Comparison of ENCODE assay signal across 1 cellular context in genomic region chr12:122830517-122831214, GRCh38.
TF ChIP-seq lines count a peak whose summit lies in the region.

No MANE protein-coding gene starts in this region.

TF ChIP-seq in HepG2, 621 proteins besides CTCF, POLR2A, EP300 and RAD21 (continued from another document):
- TF ChIP-seq, protein P1, sequence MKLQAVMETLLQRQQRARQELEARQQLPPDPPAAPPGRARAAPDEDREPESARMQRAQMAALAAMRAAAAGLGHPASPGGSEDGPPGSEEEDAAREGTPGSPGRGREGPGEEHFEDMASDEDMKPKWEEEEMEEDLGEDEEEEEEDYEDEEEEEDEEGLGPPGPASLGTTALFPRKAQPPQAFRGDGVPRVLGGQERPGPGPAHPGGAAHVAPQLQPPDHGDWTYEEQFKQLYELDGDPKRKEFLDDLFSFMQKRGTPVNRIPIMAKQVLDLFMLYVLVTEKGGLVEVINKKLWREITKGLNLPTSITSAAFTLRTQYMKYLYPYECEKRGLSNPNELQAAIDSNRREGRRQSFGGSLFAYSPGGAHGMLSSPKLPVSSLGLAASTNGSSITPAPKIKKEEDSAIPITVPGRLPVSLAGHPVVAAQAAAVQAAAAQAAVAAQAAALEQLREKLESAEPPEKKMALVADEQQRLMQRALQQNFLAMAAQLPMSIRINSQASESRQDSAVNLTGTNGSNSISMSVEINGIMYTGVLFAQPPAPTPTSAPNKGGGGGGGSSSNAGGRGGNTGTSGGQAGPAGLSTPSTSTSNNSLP (IDR thresholded peaks at IDR 0.05; ENCODE audit: low read depth, low read length), result 0 out of 2 replicates have a peak, but pooled peaks have one; percentile 31
- TF ChIP-seq BHLHE40 (IDR thresholded peaks at IDR 0.05; ENCODE audit: low read length), result 0 out of 2 replicates have a peak, but pooled peaks have one; percentile 5
- TF ChIP-seq CEBPB (IDR thresholded peaks at IDR 0.05; ENCODE audit: borderline replicate concordance, low read depth, low read length), result peak; percentile 57; the same call in 1 of the 2 replicates
- TF ChIP-seq ZKSCAN1 (IDR thresholded peaks at IDR 0.05; ENCODE audit: low read length), result peak; percentile 78
- peak in 1 of 2 experiments; percentile 35; a peak in 1 of 4 replicates for TF ChIP-seq ATF4 (CRISPR knock-in tag; IDR thresholded peaks at IDR 0.05)
- no peak for TF ChIP-seq THAP11 (CRISPR knock-in tag; IDR thresholded peaks at IDR 0.05)
- peak; percentile 41; the same call in 1 of the 2 replicates for TF ChIP-seq TBX3 (IDR thresholded peaks at IDR 0.05; ENCODE audit: borderline replicate concordance)
- no peak for TF ChIP-seq EEA1 (CRISPR knock-in tag; IDR thresholded peaks at IDR 0.05; ENCODE audit: borderline replicate concordance)
- TF ChIP-seq RARG (CRISPR knock-in tag; IDR thresholded peaks at IDR 0.05; ENCODE audit: low read depth), result no peak
- TF ChIP-seq KDM1A (CRISPR knock-in tag; IDR thresholded peaks at IDR 0.05), result peak; percentile 72; the same call in 1 of the 2 replicates
- 0 out of 2 replicates have a peak, but pooled peaks have one; percentile 12 for TF ChIP-seq CREB1 (IDR thresholded peaks at IDR 0.05)
- TF ChIP-seq CREB1 (CRISPR knock-in tag; IDR thresholded peaks at IDR 0.05), result no peak
- TF ChIP-seq ZNF30 (CRISPR knock-in tag; IDR thresholded peaks at IDR 0.05), result no peak
- TF ChIP-seq PATZ1 (CRISPR knock-in tag; IDR thresholded peaks at IDR 0.05), result 0 out of 2 replicates have a peak, but pooled peaks have one; percentile 14
